ENCODE assay signal across 8 cellular contexts in the genomic region with DNA sequence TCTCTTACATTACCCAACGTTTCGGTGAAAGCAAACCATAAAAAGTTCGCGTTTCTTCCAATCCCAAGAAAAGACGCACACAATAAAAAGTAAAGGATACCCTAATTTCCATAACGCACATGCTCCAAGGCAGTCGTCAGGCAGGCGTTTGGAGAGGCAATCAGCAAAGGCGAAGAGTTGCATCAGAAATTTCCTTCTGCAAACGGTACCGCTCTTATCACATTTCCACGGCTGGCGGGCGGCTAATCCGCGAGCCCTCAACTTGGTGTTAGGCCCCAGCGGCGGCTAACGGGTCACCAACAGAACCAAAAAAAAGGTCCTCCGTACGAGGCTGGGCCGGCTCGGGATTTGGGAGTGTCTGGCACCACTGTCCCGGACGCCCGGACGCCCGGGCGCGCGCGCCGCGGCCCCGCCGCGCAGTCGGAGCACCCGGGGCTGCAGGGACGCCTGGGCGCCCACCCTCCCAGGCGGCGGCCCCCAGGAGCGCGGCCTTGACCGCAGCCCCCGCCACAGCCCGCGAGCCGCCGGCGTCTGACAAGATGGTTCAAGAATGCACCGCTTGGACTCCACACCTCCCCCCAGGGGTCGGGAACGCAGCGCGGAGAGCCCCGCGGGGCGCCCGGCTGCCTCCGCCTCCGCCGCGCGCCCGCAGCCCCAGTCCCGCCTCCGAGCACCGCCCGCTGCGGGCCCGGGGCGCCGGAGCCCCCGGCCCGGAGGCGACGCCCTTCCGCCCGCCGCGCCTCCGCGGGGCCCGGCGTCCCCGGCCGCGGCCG. TPM values are rescaled to one million over a fixed set of nuclear protein-coding genes. Genes with fewer than 3 reads are reported as not detected.
DNase-seq lines count a peak whose midpoint lies in the region; ATAC-seq and TF ChIP-seq lines count a peak whose summit lies in the region.

No MANE protein-coding gene starts in this region.

- no peak for ATAC-seq in GM18517 (IDR thresholded peaks at IDR 0.05; ENCODE audit: unreplicated experiment)
- no peak for ATAC-seq in GM19397 (IDR thresholded peaks at IDR 0.05; ENCODE audit: unreplicated experiment)

- H3K9ac ChIP-seq in BLaER1 treated with 17β-estradiol and CSF1 and Interleukin-3, amounts not matched to agents 10 nM and 100 nM, result peak overlapping the region; percentile 89 to 96 (median 92)
- H3K9ac ChIP-seq in HUES6 (ENCODE audit: low read length), result peak overlapping the region; percentile 89

- H3K27ac Mint-ChIP-seq in activated CD4-positive, alpha-beta memory T cell treated with anti-CD3 and anti-CD28 coated beads, Interleukin-2, amount 10 ng/mL, durations not matched to agents 7 days and 5 days, result no peak overlapping the region
- H3K27ac Mint-ChIP-seq in neural crest cell (ENCODE audit: unreplicated experiment), result peak overlapping the region; percentile 97

- H3K4me1 ChIP-seq in BLaER1 treated with 17β-estradiol and CSF1 and Interleukin-3, amounts not matched to agents 10 nM and 100 nM, result peaks cover 25 to 36% (median 32%) of the 10 kb centered on the region in 10 experiments
- peaks cover 29% of the 10 kb centered on the region for H3K4me1 ChIP-seq in HUES6 (ENCODE audit: control insufficient read depth, insufficient read depth, low read length)

- H3K36me3 Mint-ChIP-seq in activated CD4-positive, alpha-beta memory T cell treated with anti-CD3 and anti-CD28 coated beads, Interleukin-2, amount 10 ng/mL, durations not matched to agents 7 days and 5 days (ENCODE audit: low read depth), result peaks cover 5% of the 10 kb centered on the region
- peaks cover 6% of the 10 kb centered on the region for H3K36me3 Mint-ChIP-seq in neural crest cell (ENCODE audit: low read depth)

- peaks cover 15% of the 10 kb centered on the region for H3K4me1 Mint-ChIP-seq in activated CD4-positive, alpha-beta memory T cell treated with anti-CD3 and anti-CD28 coated beads, Interleukin-2, amount 10 ng/mL, durations not matched to agents 7 days and 5 days
- H3K4me1 Mint-ChIP-seq in neural crest cell, result peaks cover 44% of the 10 kb centered on the region

- no peak for DNase-seq in activated CD4-positive, alpha-beta memory T cell treated with anti-CD3 and anti-CD28 coated beads, Interleukin-2, amount 10 ng/mL, durations not matched to agents 7 days and 5 days
- DNase-seq in fibroblast of villous mesenchyme (ENCODE audit: low read depth) (peak; percentile 73), neural crest cell (ENCODE audit: low read depth, low spot score) (peak; percentile 32), medulla oblongata (ENCODE audit: extremely low spot score) (no peak)

- H3K27ac ChIP-seq in BLaER1 treated with 17β-estradiol and CSF1 and Interleukin-3, amounts not matched to agents 10 nM and 100 nM, result peak overlapping the region; percentile 71 to 92 (median 88)
- peak overlapping the region; percentile 49; the same call in 1 of the 2 replicates for H3K27ac ChIP-seq in HUES6 (ENCODE audit: low read depth, low read length)

- peak overlapping the region; percentile 81 to 98 (median 96) for H3K4me3 ChIP-seq in BLaER1 treated with 17β-estradiol and CSF1 and Interleukin-3, amounts not matched to agents 10 nM and 100 nM
- H3K4me3 ChIP-seq in HUES6 (ENCODE audit: low read depth, low read length) (peak overlapping the region; percentile 92), fibroblast of villous mesenchyme (ENCODE audit: low read depth, low read length) (peak overlapping the region; percentile 71)

- H3K9me3 Mint-ChIP-seq in activated CD4-positive, alpha-beta memory T cell treated with anti-CD3 and anti-CD28 coated beads, Interleukin-2, amount 10 ng/mL, durations not matched to agents 7 days and 5 days, result no peaks in the 10 kb centered on the region
- H3K9me3 Mint-ChIP-seq in neural crest cell, result no peaks in the 10 kb centered on the region

- H3K27me3 ChIP-seq in BLaER1 treated with 17β-estradiol and CSF1 and Interleukin-3, amounts not matched to agents 10 nM and 100 nM, result peaks cover 0 to 12% (median 0%) of the 10 kb centered on the region in 11 experiments; a peak in 3 of 22 replicates
- H3K27me3 ChIP-seq in HUES6 (ENCODE audit: control insufficient read depth, insufficient read depth, low read length), result peaks cover 26% of the 10 kb centered on the region

- H3K4me2 ChIP-seq in BLaER1 treated with 17β-estradiol and CSF1 and Interleukin-3, amounts not matched to agents 10 nM and 100 nM, result peak overlapping the region; percentile 82 to 95 (median 89)

- peaks cover 16 to 25% (median 20%) of the 10 kb centered on the region in 11 experiments for H3K9me3 ChIP-seq in BLaER1 treated with 17β-estradiol and CSF1 and Interleukin-3, amounts not matched to agents 10 nM and 100 nM (replicated peaks in 1 of 11)
- H3K9me3 ChIP-seq in HUES6 (ENCODE audit: control insufficient read depth, insufficient read depth, low read depth, low read length), result peaks cover 15% of the 10 kb centered on the region

- H3K27me3 Mint-ChIP-seq in activated CD4-positive, alpha-beta memory T cell treated with anti-CD3 and anti-CD28 coated beads, Interleukin-2, amount 10 ng/mL, durations not matched to agents 7 days and 5 days, result peaks cover 53% of the 10 kb centered on the region
- peaks cover 15% of the 10 kb centered on the region for H3K27me3 Mint-ChIP-seq in neural crest cell (ENCODE audit: low read depth)

- H3K36me3 ChIP-seq in BLaER1 treated with 17β-estradiol and CSF1 and Interleukin-3, amounts not matched to agents 10 nM and 100 nM, result peaks cover 7 to 28% (median 19%) of the 10 kb centered on the region in 11 experiments; a peak in 21 of 22 replicates
- peaks cover 4% of the 10 kb centered on the region; the same call in 1 of the 2 replicates for H3K36me3 ChIP-seq in HUES6 (ENCODE audit: control insufficient read depth, insufficient read depth, low read length)

- CTCF ChIA-PET in activated CD4-positive, alpha-beta memory T cell treated with anti-CD3 and anti-CD28 coated beads, Interleukin-2, amount 10 ng/mL, durations not matched to agents 7 days and 5 days (lab: Charles Lee), result no interaction called here

- TF ChIP-seq CTCF in fibroblast of villous mesenchyme (IDR thresholded peaks at IDR 0.05; ENCODE audit: insufficient read depth, low read depth, low read length), result no peak
- no peak for TF ChIP-seq CTCF in neural crest cell (conservative IDR thresholded peaks at IDR 0.05)

- H4K20me1 ChIP-seq in BLaER1 treated with 17β-estradiol and CSF1 and Interleukin-3, amounts not matched to agents 10 nM and 100 nM, result peaks cover 20 to 55% (median 44%) of the 10 kb centered on the region in 11 experiments; a peak in 19 of 22 replicates

- POLR2A ChIA-PET in activated CD4-positive, alpha-beta memory T cell treated with anti-CD3 and anti-CD28 coated beads, Interleukin-2, amount 10 ng/mL, durations not matched to agents 7 days and 5 days (lab: Charles Lee), result no interaction called here

- peak overlapping the region; percentile 79 for H3K4me3 Mint-ChIP-seq in activated CD4-positive, alpha-beta memory T cell treated with anti-CD3 and anti-CD28 coated beads, Interleukin-2, amount 10 ng/mL, durations not matched to agents 7 days and 5 days
- peak overlapping the region; percentile 96 for H3K4me3 Mint-ChIP-seq in neural crest cell

RNA-seq across cellular contexts. Expression of gene GRB10, which starts 9.8 kb away (rescaled TPM):
- 10 to 100 TPM; 13.9 to 14.2 TPM for total RNA-seq in activated CD4-positive, alpha-beta memory T cell treated with anti-CD3 and anti-CD28 coated beads, Interleukin-2, amount 10 ng/mL, durations not matched to agents 7 days and 5 days
- total RNA-seq in fibroblast of villous mesenchyme (23.3 and 39.3 TPM in 2 replicates), neural crest cell (86.0 and 93.0 TPM in 2 replicates)

Comparison
In these comparisons a context has a peak if more than half of its experiments do, and no peak if none do; other contexts are left out.
1. DNase-seq: peak in fibroblast of villous mesenchyme (single experiment) and neural crest cell (single experiment); none in activated CD4-positive, alpha-beta memory T cell treated with anti-CD3 and anti-CD28 coated beads, Interleukin-2, amount 10 ng/mL, durations not matched to agents 7 days and 5 days (single experiment) and medulla oblongata (single experiment).
2. Peak in every context shown above with its lines, with median percentiles within 50 percentile points of each other: H3K4me3 ChIP-seq.